9 cellular contexts compared by ENCODE assay signal in the genomic region with DNA sequence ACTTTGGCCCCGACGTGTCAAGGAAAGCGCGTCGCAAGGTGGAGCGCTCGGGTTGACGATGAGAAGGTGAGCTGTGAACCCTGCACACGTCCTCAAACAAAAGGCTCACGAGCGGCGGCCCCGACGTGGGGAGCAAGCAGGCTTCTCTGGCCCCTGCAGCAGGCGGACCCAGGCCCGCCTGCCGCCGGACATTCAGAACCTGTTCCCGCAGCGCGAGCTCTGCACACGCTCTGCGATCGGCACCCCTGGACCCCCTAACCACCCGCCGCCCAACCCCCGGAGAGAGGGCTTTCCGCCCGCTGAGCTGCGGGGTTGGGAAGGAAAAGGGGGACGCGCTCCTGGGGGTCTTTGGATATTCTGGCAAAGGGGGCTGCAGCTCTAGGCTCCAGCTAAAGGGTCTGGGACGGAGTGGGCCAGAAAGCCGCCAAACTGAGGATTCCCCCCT. TPM values are rescaled to one million over a fixed set of nuclear protein-coding genes. Genes with fewer than 3 reads are reported as not detected.
DNase-seq lines count a peak whose midpoint lies in the region; ATAC-seq, FAIRE-seq and TF ChIP-seq lines count a peak whose summit lies in the region.
"Had no signal": no experiment of that assay in that cellular context is flagged by ENCODE, and none has a peak within 500 bp of the region (broad histone marks: within the 10 kb centered on the region; RNA-seq: fewer than 3 reads in every experiment).

No MANE protein-coding gene starts in this region.

- POLR2A ChIA-PET in IMR-90 (lab: Charles Lee; ENCODE audit: unreplicated experiment), result interaction anchor here (1.9 kb wide), 1 partner anchor 136 kb away, joined by 8 read pairs; no protein-coding TSS in a partner anchor

- H3K9me1 ChIP-seq in IMR-90 (ENCODE audit: insufficient read depth, low read length), result peaks cover 11% of the 10 kb centered on the region

- H2BK15ac ChIP-seq in IMR-90 (ENCODE audit: low read depth, low read length), result no peak overlapping the region

- H3K4ac ChIP-seq in IMR-90 (ENCODE audit: low read depth, low read length), result peak overlapping the region; percentile 30

- dilution Hi-C loops in IMR-90 (cut with HindIII; ENCODE audit: low sequenced_read_pairs, unreplicated experiment), result no loop called here

- WGBS in IMR-90 (ENCODE audit: extremely low coverage in 2 of 2, insufficient read length in 1 of 2), 2 experiments, result no CpG with 5 or more reads among the region's 34 CpGs
- WGBS in testis, 2 donors, result 1 to 2% methylated on average over 23 to 26 of the region's 34 CpGs

- H4K5ac ChIP-seq in IMR-90 (ENCODE audit: low read depth, low read length), result no peak overlapping the region

- no peak overlapping the region; the same call in 1 of the 2 replicates for H2AK5ac ChIP-seq in IMR-90 (ENCODE audit: low read depth, low read length)

- no peak for ATAC-seq in IMR-90 (ENCODE audit: low read depth)
- ATAC-seq in GM18870 (IDR thresholded peaks at IDR 0.05; ENCODE audit: unreplicated experiment), result no peak
- no peak for ATAC-seq in GM18511 (IDR thresholded peaks at IDR 0.05; ENCODE audit: unreplicated experiment)
- no peak for ATAC-seq in GM19324 (IDR thresholded peaks at IDR 0.05; ENCODE audit: low FRiP score, unreplicated experiment)

- no TSS peak for BruUV-seq in IMR-90 (replicated peaks; lab: Mats Ljungman, UMichigan)

- H3K4me1 ChIP-seq in IMR-90 (ENCODE audit: control insufficient read depth, insufficient read depth, low read length) (peaks cover 6% of the 10 kb centered on the region), kidney (ENCODE audit: control insufficient read depth in 1 of 2, insufficient read depth in 1 of 2, low read depth in 1 of 2, low read length in 2 of 2) (no peaks in the 10 kb centered on the region), testis (no peaks in the 10 kb centered on the region)

- TF ChIP-seq RAD21 in IMR-90 (IDR thresholded peaks at IDR 0.05; ENCODE audit: low read length), result peak; percentile 39; the same call in 1 of the 2 replicates

- H3K9ac ChIP-seq in IMR-90 (ENCODE audit: low read depth, low read length), result peak overlapping the region; percentile 65
- H3K9ac ChIP-seq in kidney (ENCODE audit: low read length in 2 of 2), result no peak overlapping the region

- H3K27ac Mint-ChIP-seq in chondrocyte (ENCODE audit: unreplicated experiment), result peak overlapping the region; percentile 60

- peaks cover 7 to 26% of the 10 kb centered on the region in 2 experiments; a peak in 3 of 4 replicates for H3K79me1 ChIP-seq in IMR-90 (ENCODE audit: low read depth in 1 of 2, low read length in 2 of 2)

- no peak for FAIRE-seq in kidney (lab: Jason Lieb, UNC)
- FAIRE-seq: GM18507 had no signal

- H3K36me3 ChIP-seq in IMR-90 (ENCODE audit: control insufficient read depth, insufficient read depth, low read length), result peaks cover 13% of the 10 kb centered on the region
- H3K36me3 ChIP-seq in kidney (ENCODE audit: control insufficient read depth in 1 of 2, insufficient read depth in 2 of 2, low read length in 2 of 2), result no peaks in the 10 kb centered on the region
- no peaks in the 10 kb centered on the region for H3K36me3 ChIP-seq in testis (ENCODE audit: low read depth, missing control alignments)

- peak overlapping the region; percentile 42; the same call in 1 of the 2 replicates for H2BK120ac ChIP-seq in IMR-90 (ENCODE audit: low read depth, low read length)

- no peak overlapping the region for H4K91ac ChIP-seq in IMR-90 (ENCODE audit: insufficient read depth, low read depth, low read length)

- TF ChIP-seq POLR2A in IMR-90 (IDR thresholded peaks at IDR 0.05; ENCODE audit: low read depth, low read length) (no peak), testis (IDR thresholded peaks at IDR 0.05) (no peak)

- H3K9me3 Mint-ChIP-seq in chondrocyte (ENCODE audit: low read depth), result no peaks in the 10 kb centered on the region

- H3K4me3 ChIP-seq in IMR-90 (ENCODE audit: insufficient read depth, low read depth, low read length) (peak overlapping the region; percentile 81), kidney (ENCODE audit: low read length in 2 of 2) (peak overlapping the region in 1 of 2 donors; percentile 43), testis (peak overlapping the region; percentile 58 to 65)

- peaks cover 47% of the 10 kb centered on the region for H3K4me1 Mint-ChIP-seq in chondrocyte (ENCODE audit: low read depth)

- peak overlapping the region; percentile 39 for H2AK9ac ChIP-seq in IMR-90 (replicated peaks; ENCODE audit: low read depth, low read length, poor library complexity)

- H2BK5ac ChIP-seq in IMR-90 (ENCODE audit: low read depth, low read length, poor library complexity, severe bottlenecking), result peak overlapping the region; percentile 23

- H3K27ac ChIP-seq in IMR-90 (ENCODE audit: insufficient read depth, low read length) (peak overlapping the region; percentile 63), kidney (ENCODE audit: low read depth in 2 of 2, low read length in 2 of 2) (no peak overlapping the region), testis (no peak overlapping the region)

- CTCF ChIA-PET in IMR-90 (lab: Yijun Ruan, JAX), result interaction anchor here (0.7 to 2.2 kb wide), 4 partner anchors 15 to 138 kb away, joined by 3 to 7 read pairs (median 4); no protein-coding TSS in a partner anchor

- H3K56ac ChIP-seq in IMR-90 (ENCODE audit: extremely low read depth, insufficient read depth, low read length), result no peak overlapping the region; the same call in 1 of the 2 replicates

- H2AFZ ChIP-seq in IMR-90 (replicated peaks; ENCODE audit: low read length, poor library complexity), result peak overlapping the region; percentile 96

- TF ChIP-seq CTCF in IMR-90 (conservative IDR thresholded peaks at IDR 0.05; ENCODE audit: low read depth, low read length) (no peak), chondrocyte (IDR thresholded peaks at IDR 0.05) (peak; percentile 66), kidney (IDR thresholded peaks at IDR 0.05; ENCODE audit: borderline replicate concordance, extremely low read depth, insufficient read depth) (no peak), testis (IDR thresholded peaks at IDR 0.05) (no peak)

- intact Hi-C loops in IMR-90 (cut with micrococcal nuclease) (loop anchor here (1.0 to 10.0 kb wide), 4 partner anchors 108 to 290 kb away; no protein-coding TSS in a partner anchor), kidney (cut with DNase I) (no loop called here), testis (cut with DNase I; ENCODE audit: low total_unique reads) (no loop called here)

- peak overlapping the region; percentile 93 for H3K4me2 ChIP-seq in IMR-90 (ENCODE audit: low read depth, low read length)

- H3K27me3 ChIP-seq in IMR-90 (ENCODE audit: control insufficient read depth, insufficient read depth, low read length) (no peaks in the 10 kb centered on the region), testis (no peaks in the 10 kb centered on the region)

- H2BK20ac ChIP-seq in IMR-90 (ENCODE audit: low read depth, low read length), result no peak overlapping the region

- peak overlapping the region; percentile 29; the same call in 1 of the 2 replicates for H3K14ac ChIP-seq in IMR-90 (replicated peaks; ENCODE audit: low read depth, low read length)

- H3K27me3 Mint-ChIP-seq in chondrocyte (ENCODE audit: low read depth), result no peaks in the 10 kb centered on the region

- H3K18ac ChIP-seq in IMR-90 (ENCODE audit: low read depth, low read length), result peak overlapping the region; percentile 21; the same call in 1 of the 2 replicates

- peaks cover 32% of the 10 kb centered on the region; the same call in 1 of the 2 replicates for H4K20me1 ChIP-seq in IMR-90 (ENCODE audit: insufficient read depth, low read length)

- no peaks in the 10 kb centered on the region for H3K9me3 ChIP-seq in IMR-90 (ENCODE audit: control insufficient read depth, insufficient read depth, low read length)
- no peaks in the 10 kb centered on the region for H3K9me3 ChIP-seq in kidney (ENCODE audit: control insufficient read depth in 1 of 2, low read length in 2 of 2)
- H3K9me3 ChIP-seq in testis, result no peaks in the 10 kb centered on the region

- peaks cover 4% of the 10 kb centered on the region for H3K36me3 Mint-ChIP-seq in chondrocyte (ENCODE audit: low read depth)

- DNase-seq in IMR-90, result peak; percentile 30
- peak; percentile 89 for DNase-seq in chondrocyte (ENCODE audit: low spot score)
- DNase-seq in kidney, result peak; percentile 54
- DNase-seq in testis, result no peak
- no peak for DNase-seq in RKO (ENCODE audit: low spot score)

- H3K23ac ChIP-seq in IMR-90 (ENCODE audit: low read depth, low read length), result peak overlapping the region; percentile 87

- in situ Hi-C loops in IMR-90 (cut with MboI; ENCODE audit: low sequenced_read_pairs), result loop anchor here (5.0 kb wide), 1 partner anchor 135 kb away; no protein-coding TSS in a partner anchor

- peak overlapping the region; percentile 84 for H3K4me3 Mint-ChIP-seq in chondrocyte (ENCODE audit: unreplicated experiment)

- peak overlapping the region in 1 of 2 experiments; percentile 14; a peak in 1 of 4 replicates for H4K8ac ChIP-seq in IMR-90 (ENCODE audit: low read depth in 2 of 2, low read length in 2 of 2)

TF ChIP-seq in IMR-90, 13 proteins besides CTCF, POLR2A, EP300 and RAD21:
- no peak for TF ChIP-seq CEBPB (IDR thresholded peaks at IDR 0.05; ENCODE audit: low read depth, low read length)
- no peak for TF ChIP-seq MAFK (IDR thresholded peaks at IDR 0.05; ENCODE audit: low read depth, low read length)
- TF ChIP-seq FOS (IDR thresholded peaks at IDR 0.05; ENCODE audit: low read depth, low read length), result no peak
- TF ChIP-seq SMC3 (IDR thresholded peaks at IDR 0.05; ENCODE audit: low read depth, low read length), result peak; percentile 18; the same call in 1 of the 2 replicates
- no peak for TF ChIP-seq CHD1 (IDR thresholded peaks at IDR 0.05; ENCODE audit: low read depth, low read length)
- no peak for TF ChIP-seq RCOR1 (IDR thresholded peaks at IDR 0.05; ENCODE audit: insufficient replicate concordance, low read length)
- TF ChIP-seq, protein P1, sequence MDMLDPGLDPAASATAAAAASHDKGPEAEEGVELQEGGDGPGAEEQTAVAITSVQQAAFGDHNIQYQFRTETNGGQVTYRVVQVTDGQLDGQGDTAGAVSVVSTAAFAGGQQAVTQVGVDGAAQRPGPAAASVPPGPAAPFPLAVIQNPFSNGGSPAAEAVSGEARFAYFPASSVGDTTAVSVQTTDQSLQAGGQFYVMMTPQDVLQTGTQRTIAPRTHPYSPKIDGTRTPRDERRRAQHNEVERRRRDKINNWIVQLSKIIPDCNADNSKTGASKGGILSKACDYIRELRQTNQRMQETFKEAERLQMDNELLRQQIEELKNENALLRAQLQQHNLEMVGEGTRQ (IDR thresholded peaks at IDR 0.05; ENCODE audit: low read depth, low read length), result no peak
- no peak for TF ChIP-seq BHLHE40 (IDR thresholded peaks at IDR 0.05; ENCODE audit: low read depth, low read length)

RNA-seq across cellular contexts. Expression of a gene that starts 1.2 kb away (rescaled TPM):
- 67.5 and 69.0 TPM in 2 replicates for total RNA-seq in IMR-90 (2012; rRNA removed)
- 22.6 and 26.7 TPM in 2 replicates for polyA plus RNA-seq in IMR-90 (2012; rRNA removed)
- 12.4 and 13.0 TPM in 2 replicates for polyA plus RNA-seq in IMR-90 (2012; cell fraction: cytosol; rRNA removed)
- 9.7 and 25.9 TPM in 2 replicates for polyA plus RNA-seq in IMR-90 (2012; cell fraction: nucleus; rRNA removed; ENCODE audit: low replicate concordance)
- 303 to 524 TPM (median 311 TPM) in 3 replicates for total RNA-seq in chondrocyte
- total RNA-seq in kidney, result 1.0 TPM
- polyA plus RNA-seq in kidney (ENCODE audit: insufficient read depth, low read depth, low replicate concordance), result 0.11 TPM
- 10 to 100 TPM; 13.8 to 17.5 TPM for total RNA-seq in testis
- 22.4 TPM for polyA plus RNA-seq in testis (ENCODE audit: insufficient read depth, low read depth, low replicate concordance)

Comparison
In these comparisons a context has a peak if more than half of its experiments do, and no peak if none do; other contexts are left out.
1. DNase-seq: peak in IMR-90 (single experiment), chondrocyte (single experiment) and kidney (single experiment); none in testis (single experiment) and RKO (single experiment).